ENCODE assay signal across 22 cellular contexts in genomic region chrX:42751573-42751972, GRCh38. TPM values are rescaled to one million over a fixed set of nuclear protein-coding genes. Genes with fewer than 3 reads are reported as not detected.
A peak's percentile ranks its signal among the peaks of the same experiment; 100 is the strongest.
DNase-seq lines count a peak whose midpoint lies in the region; TF ChIP-seq lines count a peak whose summit lies in the region.
"Had no signal": no experiment of that assay in that cellular context is flagged by ENCODE, and none has a peak within 500 bp of the region (broad histone marks: within the 10 kb centered on the region; RNA-seq: fewer than 3 reads in every experiment).

No MANE protein-coding gene starts in this region.

- H3K27ac ChIP-seq in ascending aorta = no peak overlapping the region
- H3K27ac ChIP-seq: C4-2B, SK-N-MC had no signal

- H3K4me3 ChIP-seq in fibroblast of mammary gland (ENCODE audit: control insufficient read depth, low read depth, low read length) (no peak overlapping the region), skeletal muscle cell (ENCODE audit: low read depth, low read length) (no peak overlapping the region), ascending aorta (no peak overlapping the region)
- H3K4me3 ChIP-seq: K562, SK-N-MC had no signal

- H3K9me3 ChIP-seq in ascending aorta = no peaks in the 10 kb centered on the region

- H3K36me3 ChIP-seq in ascending aorta = no peaks in the 10 kb centered on the region

- intact Hi-C loops in ascending aorta (cut with DNase I) = no loop called here

- H3K27me3 ChIP-seq in ascending aorta = no peaks in the 10 kb centered on the region

- DNase-seq in EH (ENCODE audit: low read depth) (peak; percentile 48), M059J (ENCODE audit: low read depth) (peak; percentile 20), fibroblast of mammary gland (ENCODE audit: low read depth) (peak; percentile 54), skeletal muscle cell (ENCODE audit: low read depth) (peak; percentile 13), iPS-NIHi11 (ENCODE audit: low spot score) (no peak), ascending aorta (ENCODE audit: low spot score in 2 of 2) (no peak), GM19240 (ENCODE audit: insufficient read length, low spot score) (no peak)
- DNase-seq: AML-193, DMS79 treated with DMSO at 0.1 percent for 48 hours, MV-4-11, NCI-H187, NCI-H2107, NCI-H510A treated with DMSO at 0.1 percent for 48 hours, NCI-H82, OCI-M1, SHP77 had no signal

- TF ChIP-seq CTCF in fibroblast of mammary gland (conservative IDR thresholded peaks at IDR 0.05; ENCODE audit: control insufficient read depth, insufficient read depth, low read depth, low read length) (no peak), ascending aorta (IDR thresholded peaks at IDR 0.05) (no peak)

- peaks cover 0 to 3% of the 10 kb centered on the region in 2 donors for H3K4me1 ChIP-seq in ascending aorta

RNA-seq across cellular contexts. Expression of gene PPP1R2C, which starts 26.4 kb away (rescaled TPM):
- not detected in 2 replicates for total RNA-seq in M059J (2014; rRNA removed; shearing (Covaris generic))
- total RNA-seq in ascending aorta = not detected
- total RNA-seq: G401, H1, K562, RPMI7951 had no signal

Comparison
In these comparisons a context has a peak if more than half of its experiments do, and no peak if none do; other contexts are left out.
1. DNase-seq: peak in EH (single experiment), M059J (single experiment), fibroblast of mammary gland (single experiment) and skeletal muscle cell (single experiment); none in iPS-NIHi11 (single experiment), ascending aorta (0 of 2) and GM19240 (single experiment).